Comparison of ENCODE assay signal across 20 cellular contexts in the genomic region with DNA sequence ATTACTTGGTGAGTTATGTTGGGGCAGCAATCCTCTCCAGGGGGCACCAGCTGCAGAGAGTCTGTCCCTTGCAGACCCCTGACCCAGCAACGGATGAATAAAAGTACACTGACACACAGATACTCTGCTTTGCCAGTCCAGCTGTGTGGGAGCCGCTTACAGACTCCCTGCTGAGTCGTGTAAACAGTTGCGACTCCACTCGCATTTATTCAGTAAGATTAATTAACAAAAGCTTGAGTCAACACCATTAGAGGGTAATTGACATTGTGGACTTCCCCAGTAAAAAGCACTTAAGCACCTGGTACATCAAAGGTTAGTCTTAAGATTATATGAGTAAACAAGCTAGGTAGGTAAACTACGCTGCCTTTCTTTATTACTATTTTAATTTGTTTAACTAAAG.
DNase-seq lines count a peak whose midpoint lies in the region; ATAC-seq and TF ChIP-seq lines count a peak whose summit lies in the region.
"Had no signal": no experiment of that assay in that cellular context is flagged by ENCODE, and none has a peak within 500 bp of the region (broad histone marks: within the 10 kb centered on the region; RNA-seq: fewer than 3 reads in every experiment).

No MANE protein-coding gene starts in this region.

- TF ChIP-seq CTCF in H9 (conservative IDR thresholded peaks at IDR 0.05) = no peak
- no peak for TF ChIP-seq CTCF in mucosa of descending colon (IDR thresholded peaks at IDR 0.05)

- no peaks in the 10 kb centered on the region for H3K23me2 ChIP-seq in H9 (ENCODE audit: insufficient read length, low read depth, low read length, poor library complexity, severe bottlenecking)

- H3K14ac ChIP-seq in H9 (ENCODE audit: insufficient read depth, low read length) = no peak overlapping the region

- no peak overlapping the region for H4K5ac ChIP-seq in H9 (ENCODE audit: insufficient read length, low read depth, low read length)

- peaks cover 2% of the 10 kb centered on the region; the same call in 1 of the 2 replicates for H3K79me2 ChIP-seq in H9 (ENCODE audit: insufficient read depth, low read length)

- H3K79me1 ChIP-seq in H9 (ENCODE audit: insufficient read depth, low read depth, low read length, poor library complexity, severe bottlenecking) = no peaks in the 10 kb centered on the region

- H3K4ac ChIP-seq in H9 (ENCODE audit: low read depth, low read length) = no peak overlapping the region

- ATAC-seq in mucosa of descending colon (peak; percentile 12), GM19035 (IDR thresholded peaks at IDR 0.05; ENCODE audit: unreplicated experiment) (no peak)
- ATAC-seq: heart left ventricle, left lobe of liver, SK-N-SH treated with all-trans-retinoic acid at 6 μM for 48 hours had no signal

- DNase-seq in H9 = peak; percentile 67
- peak; percentile 65 to 78 for DNase-seq in NCI-H1930 (lab: John Stamatoyannopoulos, UW)
- DNase-seq in NCI-H82 (lab: John Stamatoyannopoulos, UW) = peak; percentile 77
- DNase-seq in mucosa of descending colon = no peak
- DNase-seq in 8988T = no peak
- DNase-seq in activated CD4-positive, alpha-beta T cell treated with anti-CD3 and anti-CD28 coated beads, Interleukin-2, amount 50 U/mL, for 48 hours = no peak
- no peak for DNase-seq in stimulated activated CD4-positive, alpha-beta T cell treated with anti-CD3 and anti-CD28 coated beads, Interleukin-2, amount 100 ng/mL, for 24 hours
- DNase-seq: activated effector memory CD4-positive, alpha-beta T cell treated with Interleukin-2 at 50 U/mL for 16 hours; BE2C; heart left ventricle; OCI-M1; stimulated activated CD4-positive, alpha-beta T cell treated with anti-CD3 and anti-CD28 coated beads, Interleukin-1b, Interleukin-23, amount 100 ng/mL, for 48 hours; stimulated activated CD8-positive, alpha-beta memory T cell treated with anti-CD3 and anti-CD28 coated beads, Interleukin-4, amount 100 ng/mL, for 48 hours had no signal

- H3K36me3 ChIP-seq in mucosa of descending colon (ENCODE audit: low read depth) = no peaks in the 10 kb centered on the region
- H3K36me3 ChIP-seq: transverse colon had no signal

- no peak overlapping the region for H4K91ac ChIP-seq in H9 (ENCODE audit: insufficient read length, low read depth, low read length)

- intact Hi-C loops in mucosa of descending colon (cut with DNase I, micrococcal nuclease) = no loop called here

- H2BK120ac ChIP-seq in H9 (ENCODE audit: low read depth, low read length, poor library complexity, severe bottlenecking) = no peak overlapping the region

- H3K4me1 ChIP-seq in H9 (ENCODE audit: insufficient read depth, low read length) (peaks cover 13% of the 10 kb centered on the region; the same call in 1 of the 2 replicates), mucosa of descending colon (ENCODE audit: low read depth) (peaks cover 8% of the 10 kb centered on the region)
- H3K4me1 ChIP-seq: ascending aorta, esophagus muscularis mucosa had no signal

- no peaks in the 10 kb centered on the region for H3K9me3 ChIP-seq in H9 (ENCODE audit: control insufficient read depth, low read depth, low read length)
- no peaks in the 10 kb centered on the region for H3K9me3 ChIP-seq in mucosa of descending colon
- H3K9me3 ChIP-seq: ascending aorta, BE2C, esophagus muscularis mucosa, transverse colon had no signal

- H3K4me3 ChIP-seq in mucosa of descending colon = no peak overlapping the region
- H3K4me3 ChIP-seq: ascending aorta, esophagus muscularis mucosa, heart left ventricle, transverse colon had no signal

- H2BK20ac ChIP-seq in H9 (ENCODE audit: low read depth, low read length, poor library complexity, severe bottlenecking) = no peak overlapping the region

- H3K4me2 ChIP-seq in H9 (ENCODE audit: insufficient read depth, insufficient read length, low read length) = no peak overlapping the region

- no peaks in the 10 kb centered on the region for H4K20me1 ChIP-seq in H9 (ENCODE audit: control insufficient read depth, insufficient read depth, insufficient read length)

- H2AFZ ChIP-seq in H9 (ENCODE audit: low read length) = no peak overlapping the region

- no peak overlapping the region for H3K27ac Mint-ChIP-seq in H9

- peaks cover 50% of the 10 kb centered on the region for H3K27me3 ChIP-seq in H9 (ENCODE audit: insufficient read depth, low read length)
- H3K27me3 ChIP-seq: ascending aorta, BE2C, esophagus muscularis mucosa, heart left ventricle, transverse colon had no signal

- no peak overlapping the region for H3K27ac ChIP-seq in H9 (ENCODE audit: insufficient read length, low read depth, low read length)
- H3K27ac ChIP-seq: ascending aorta, esophagus muscularis mucosa, heart left ventricle, transverse colon, WERI-Rb-1 had no signal

- no peak overlapping the region for H2BK5ac ChIP-seq in H9 (ENCODE audit: insufficient read length, low read length)

- no CpG with 5 or more reads among the region's 6 CpGs for WGBS in H9 (ENCODE audit: extremely low coverage, insufficient read length, low lambda C conversion rate)

- H3K23ac ChIP-seq in H9 (ENCODE audit: insufficient read length, low read depth, low read length) = no peak overlapping the region

- H3K9ac ChIP-seq in H9 (ENCODE audit: extremely low read depth, insufficient read length, low read length) = no peak overlapping the region

- H3T11ph ChIP-seq in H9 (ENCODE audit: low read length) = no peak overlapping the region

- H3K4me1 Mint-ChIP-seq in H9 = peaks cover 64 to 69% of the 10 kb centered on the region in 2 experiments

- H3K56ac ChIP-seq in H9 (ENCODE audit: insufficient read length, low read depth, low read length) = no peak overlapping the region

- H3K4me3 Mint-ChIP-seq in H9 = no peak overlapping the region; a peak in 1 of 5 replicates

- H3K27me3 Mint-ChIP-seq in H9 (ENCODE audit: low read depth) = peaks cover 73% of the 10 kb centered on the region

- peaks cover 40 to 43% (median 42%) of the 10 kb centered on the region in 3 experiments for H3K36me3 Mint-ChIP-seq in H9 (ENCODE audit: insufficient read depth in 1 of 3, low read depth in 3 of 3)

- no peak overlapping the region for H3K18ac ChIP-seq in H9 (ENCODE audit: insufficient read length, low read depth, low read length)

- no peak overlapping the region for H4K8ac ChIP-seq in H9 (replicated peaks; ENCODE audit: insufficient read length, low read depth, low read length)

- no peak overlapping the region for H2AK5ac ChIP-seq in H9 (ENCODE audit: insufficient read length, low read length)

- no peak overlapping the region for H2BK12ac ChIP-seq in H9 (ENCODE audit: insufficient read length, low read depth, low read length)

- H3K9me3 Mint-ChIP-seq in H9 = peaks cover 11 to 15% of the 10 kb centered on the region in 2 experiments

- H2BK15ac ChIP-seq in H9 (ENCODE audit: low read depth, low read length) = no peak overlapping the region

Comparison
In these comparisons a context has a peak if more than half of its experiments do, and no peak if none do; other contexts are left out.
1. DNase-seq: peak in H9 (single experiment), NCI-H1930 (2 of 2) and NCI-H82 (single experiment); none in mucosa of descending colon (0 of 3), 8988T (single experiment), activated CD4-positive, alpha-beta T cell treated with anti-CD3 and anti-CD28 coated beads, Interleukin-2, amount 50 U/mL, for 48 hours (0 of 2) and stimulated activated CD4-positive, alpha-beta T cell treated with anti-CD3 and anti-CD28 coated beads, Interleukin-2, amount 100 ng/mL, for 24 hours (0 of 2).